23 cellular contexts compared by ENCODE assay signal in the genomic region with DNA sequence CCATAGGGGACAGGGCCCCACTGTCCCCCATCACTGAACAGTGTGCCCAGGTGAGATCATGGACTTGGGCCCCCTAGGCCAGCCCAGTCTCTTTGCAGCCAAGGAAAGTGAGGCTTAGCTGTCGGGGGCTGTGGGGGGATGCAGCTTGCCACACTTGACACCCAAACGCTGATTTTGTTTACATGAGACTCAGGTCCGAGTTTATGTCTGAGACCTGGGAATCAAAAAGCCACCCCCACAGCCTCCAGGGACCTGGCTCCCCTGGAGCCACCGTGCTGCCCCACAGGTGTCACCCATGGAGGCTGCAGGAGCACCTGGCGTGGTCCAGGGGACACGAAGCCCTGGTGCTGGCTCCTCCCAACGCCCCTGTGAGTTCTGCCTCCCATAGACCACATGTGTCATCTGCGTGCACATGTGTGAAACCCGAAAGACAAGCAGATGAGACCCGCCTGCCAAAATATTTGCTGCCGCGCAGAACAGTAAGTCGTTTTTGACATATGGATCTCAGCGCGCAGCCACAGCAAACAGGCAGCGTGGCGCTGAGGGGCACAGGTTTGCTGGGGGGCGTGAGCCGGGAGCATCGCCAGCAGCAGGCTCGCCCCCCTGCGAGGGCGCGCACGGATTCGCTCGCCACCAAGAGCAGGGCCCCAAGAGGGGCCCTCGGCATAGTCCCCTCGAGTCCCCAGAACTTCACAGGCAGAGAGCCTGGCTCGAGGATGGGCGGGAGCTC.
"Had no signal": no experiment of that assay in that cellular context is flagged by ENCODE, and none has a peak within 500 bp of the region (broad histone marks: within the 10 kb centered on the region; RNA-seq: fewer than 3 reads in every experiment).

No MANE protein-coding gene starts in this region.

- ATAC-seq: activated naive CD8-positive, alpha-beta T cell treated with anti-CD3 and anti-CD28 coated beads, Interleukin-2, amount 50 U/mL, for 24 hours; left colon; naive thymus-derived CD4-positive, alpha-beta T cell; sciatic nerve; stimulated activated naive B cell treated with anti-CD40 and anti-IgM and Interleukin-4, amounts not matched to agents 10 μg/mL and 1 μg/mL and 100 μg/mL, for 72 hours had no signal

- H3K36me3 ChIP-seq: tibial nerve had no signal

- H3K27me3 Mint-ChIP-seq: activated naive CD4-positive, alpha-beta T cell treated with anti-CD3 and anti-CD28 coated beads, Interleukin-2, amount 50 U/mL, for 24 hours; activated naive CD8-positive, alpha-beta T cell treated with anti-CD3 and anti-CD28 coated beads, Interleukin-2, amount 50 U/mL, for 24 hours; activated T-cell treated with anti-CD3 and anti-CD28 coated beads, Interleukin-2, amount 50 U/mL, for 24 hours; memory B cell; naive thymus-derived CD4-positive, alpha-beta T cell; stimulated activated naive B cell treated with anti-CD40 and anti-IgM and Interleukin-4, amounts not matched to agents 10 μg/mL and 1 μg/mL and 100 μg/mL, for 72 hours had no signal

- H3K27ac Mint-ChIP-seq: activated naive CD4-positive, alpha-beta T cell treated with anti-CD3 and anti-CD28 coated beads, Interleukin-2, amount 50 U/mL, for 24 hours; activated naive CD8-positive, alpha-beta T cell treated with anti-CD3 and anti-CD28 coated beads, Interleukin-2, amount 50 U/mL, for 24 hours; activated T-cell treated with anti-CD3 and anti-CD28 coated beads, Interleukin-2, amount 50 U/mL, for 24 hours; memory B cell; naive thymus-derived CD4-positive, alpha-beta T cell; stimulated activated naive B cell treated with anti-CD40 and anti-IgM and Interleukin-4, amounts not matched to agents 10 μg/mL and 1 μg/mL and 100 μg/mL, for 72 hours had no signal

- H3K9me3 ChIP-seq: tibial nerve had no signal

- H3K4me1 ChIP-seq: tibial nerve had no signal

- H3K4me3 ChIP-seq: tibial nerve had no signal

- H3K36me3 Mint-ChIP-seq: activated naive CD4-positive, alpha-beta T cell treated with anti-CD3 and anti-CD28 coated beads, Interleukin-2, amount 50 U/mL, for 24 hours had no signal

- H3K9me3 Mint-ChIP-seq: activated naive CD4-positive, alpha-beta T cell treated with anti-CD3 and anti-CD28 coated beads, Interleukin-2, amount 50 U/mL, for 24 hours; activated naive CD8-positive, alpha-beta T cell treated with anti-CD3 and anti-CD28 coated beads, Interleukin-2, amount 50 U/mL, for 24 hours; activated T-cell treated with anti-CD3 and anti-CD28 coated beads, Interleukin-2, amount 50 U/mL, for 24 hours; memory B cell; neural crest cell had no signal

- H3K27me3 ChIP-seq: tibial nerve had no signal

- H3K27ac ChIP-seq: tibial nerve had no signal

- H3K4me1 Mint-ChIP-seq: activated naive CD4-positive, alpha-beta T cell treated with anti-CD3 and anti-CD28 coated beads, Interleukin-2, amount 50 U/mL, for 24 hours; activated naive CD8-positive, alpha-beta T cell treated with anti-CD3 and anti-CD28 coated beads, Interleukin-2, amount 50 U/mL, for 24 hours; neural crest cell had no signal

- DNase-seq: activated CD4-positive, alpha-beta T cell treated with anti-CD3 and anti-CD28 coated beads for 4 hours; activated CD4-positive, alpha-beta T cell treated with anti-CD3 and anti-CD28 coated beads, Interleukin-2, amount 50 U/mL, for 4 hours; activated CD8-positive, alpha-beta memory T cell treated with anti-CD3 and anti-CD28 coated beads for 24 hours; activated CD8-positive, alpha-beta memory T cell treated with anti-CD3 and anti-CD28 coated beads, Interleukin-2, amount 50 U/mL, for 48 hours; activated gamma-delta T cell treated with Interleukin-2 at 50 U/mL for 16 hours; activated naive CD8-positive, alpha-beta T cell treated with anti-CD3 and anti-CD28 coated beads, Interleukin-2, amount 50 U/mL, for 24 hours; activated T-cell treated with anti-CD3 and anti-CD28 coated beads, Interleukin-2, amount 50 U/mL, for 24 hours; amygdala; caudate nucleus; dermis blood vessel endothelial cell; effector CD4-positive, alpha-beta T cell; left colon; midbrain; naive thymus-derived CD4-positive, alpha-beta T cell; occipital lobe; small intestine; stimulated activated CD4-positive, alpha-beta T cell treated with anti-CD3 and anti-CD28 coated beads, Interleukin-1b, Interleukin-23, amount 100 ng/mL, for 48 hours; stimulated activated naive B cell treated with anti-CD40 and anti-IgM and Interleukin-4, amounts not matched to agents 10 μg/mL and 1 μg/mL and 100 μg/mL, for 72 hours had no signal

- H3K4me3 Mint-ChIP-seq: activated naive CD4-positive, alpha-beta T cell treated with anti-CD3 and anti-CD28 coated beads, Interleukin-2, amount 50 U/mL, for 24 hours; activated naive CD8-positive, alpha-beta T cell treated with anti-CD3 and anti-CD28 coated beads, Interleukin-2, amount 50 U/mL, for 24 hours; activated T-cell treated with anti-CD3 and anti-CD28 coated beads, Interleukin-2, amount 50 U/mL, for 24 hours; memory B cell; naive thymus-derived CD4-positive, alpha-beta T cell; neural crest cell; stimulated activated naive B cell treated with anti-CD40 and anti-IgM and Interleukin-4, amounts not matched to agents 10 μg/mL and 1 μg/mL and 100 μg/mL, for 72 hours had no signal
